ENCODE assay signal across 9 cellular contexts in genomic region chr1:85992756-85993155, GRCh38.
DNase-seq lines count a peak whose midpoint lies in the region; ATAC-seq, FAIRE-seq and TF ChIP-seq lines count a peak whose summit lies in the region.
"Had no signal": no experiment of that assay in that cellular context is flagged by ENCODE, and none has a peak within 500 bp of the region (broad histone marks: within the 10 kb centered on the region; RNA-seq: fewer than 3 reads in every experiment).

No MANE protein-coding gene starts in this region.

- H3K9me3 Mint-ChIP-seq in CD14-positive monocyte, result no peaks in the 10 kb centered on the region

- no peak for TF ChIP-seq CTCF in CD14-positive monocyte (IDR thresholded peaks at IDR 0.05)

- H3K27me3 Mint-ChIP-seq in CD14-positive monocyte (ENCODE audit: low read depth in 3 of 3), result no peaks in the 10 kb centered on the region

- H3K36me3 Mint-ChIP-seq in CD14-positive monocyte, result no peaks in the 10 kb centered on the region

- H3K4me3 ChIP-seq in skeletal muscle cell (ENCODE audit: low read depth, low read length), result no peak overlapping the region
- H3K4me3 ChIP-seq: upper lobe of left lung had no signal

- peak overlapping the region in 1 of 2 donors; percentile 49 for H3K4me3 Mint-ChIP-seq in CD14-positive monocyte

- FAIRE-seq in GM19239 (lab: Jason Lieb, UNC), result peak; percentile 84

- H3K4me1 Mint-ChIP-seq in CD14-positive monocyte, result peaks cover 26% of the 10 kb centered on the region

- in situ Hi-C loops in SK-MEL-5 (cut with HindIII; ENCODE audit: low pct_unique_long_range_greater_than_20kb, low sequenced_read_pairs), result no loop called here

- DNase-seq in GM19239 (ENCODE audit: insufficient read length, low spot score) (peak; percentile 4), SK-MEL-5 (ENCODE audit: low read depth, low spot score) (peak; percentile 6), skeletal muscle cell (ENCODE audit: low read depth) (peak; percentile 36), NCI-H748 treated with DMSO at 0.1 percent for 48 hours (lab: John Stamatoyannopoulos, UW) (no peak), NCI-H82 (lab: John Stamatoyannopoulos, UW) (no peak), CD14-positive monocyte (ENCODE audit: low spot score) (no peak), NCI-H2029 treated with DMSO at 0.1 percent for 48 hours (lab: John Stamatoyannopoulos, UW) (no peak)
- DNase-seq: upper lobe of left lung had no signal

- intact Hi-C loops in CD14-positive monocyte (cut with micrococcal nuclease), result no loop called here

- no peak overlapping the region for H3K27ac Mint-ChIP-seq in CD14-positive monocyte

- peak; percentile 60 for ATAC-seq in HG02981 (IDR thresholded peaks at IDR 0.05; ENCODE audit: unreplicated experiment)

Comparison
In these comparisons a context has a peak if more than half of its experiments do, and no peak if none do; other contexts are left out.
1. DNase-seq: peak in GM19239 (single experiment), SK-MEL-5 (single experiment) and skeletal muscle cell (single experiment); none in NCI-H748 treated with DMSO at 0.1 percent for 48 hours (single experiment), NCI-H82 (single experiment), CD14-positive monocyte (single experiment) and NCI-H2029 treated with DMSO at 0.1 percent for 48 hours (single experiment).